In the genomic region with DNA sequence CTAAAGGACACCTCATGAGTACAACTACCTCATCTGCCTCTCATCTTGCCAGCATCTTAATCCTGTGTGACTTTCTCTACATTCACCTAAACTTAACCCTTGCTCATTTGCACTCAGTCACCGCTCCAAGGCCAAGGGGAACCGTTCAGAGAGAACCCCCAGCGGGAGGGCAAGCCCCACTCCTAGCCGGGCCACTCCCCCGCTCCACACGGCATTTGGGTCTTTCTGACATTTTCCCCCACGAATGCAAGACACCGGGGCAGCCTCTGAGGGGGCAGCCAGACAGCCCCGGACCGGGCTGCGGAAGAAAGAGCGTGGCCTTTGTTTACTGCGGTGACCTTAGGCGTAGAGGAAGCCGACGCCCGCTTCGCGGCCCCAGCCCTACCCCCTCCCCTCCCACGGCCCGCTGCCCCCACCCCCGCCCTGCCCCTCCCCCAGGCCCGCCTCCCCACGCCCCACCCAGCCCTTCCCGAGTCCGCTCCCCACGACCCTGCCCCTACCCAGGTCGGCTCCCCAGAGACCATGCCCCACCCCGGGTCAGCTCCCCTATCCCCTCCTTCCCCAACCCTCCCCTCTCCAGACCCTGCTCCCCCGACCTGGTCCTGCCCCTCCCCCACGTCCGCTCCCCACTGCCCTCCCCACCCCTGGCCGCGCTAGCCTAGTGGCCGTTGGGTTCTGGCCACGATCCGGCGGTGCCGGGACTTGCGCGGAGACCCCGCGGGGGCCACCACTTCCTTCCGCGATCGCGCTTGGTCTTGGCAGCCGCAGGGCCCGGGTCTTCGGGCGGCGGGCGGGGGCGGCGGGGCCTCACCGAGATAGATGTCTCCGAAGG, we compare ENCODE assay signal across 8 cellular contexts. TPM values are rescaled to one million over a fixed set of nuclear protein-coding genes. Genes with fewer than 3 reads are reported as not detected.
DNase-seq lines count a peak whose midpoint lies in the region; ATAC-seq, FAIRE-seq and TF ChIP-seq lines count a peak whose summit lies in the region.

No MANE protein-coding gene starts in this region.

- H3K27ac ChIP-seq in HUES48 (ENCODE audit: low read depth, low read length), result peak overlapping the region; percentile 97
- H3K27ac ChIP-seq in tibial nerve, result peak overlapping the region; percentile 94 to 100 (median 99)

- peak overlapping the region; percentile 88 for H3K4me3 Mint-ChIP-seq in activated CD4-positive, alpha-beta T cell treated with anti-CD3 and anti-CD28 coated beads, Interleukin-2, amount 10 ng/mL, durations not matched to agents 24 days and 14 days

- TF ChIP-seq CTCF in tibial nerve (IDR thresholded peaks at IDR 0.05), result no peak

- H3K27me3 Mint-ChIP-seq in activated CD4-positive, alpha-beta T cell treated with anti-CD3 and anti-CD28 coated beads, Interleukin-2, amount 10 ng/mL, durations not matched to agents 24 days and 14 days, result no peaks in the 10 kb centered on the region

- peaks cover 43% of the 10 kb centered on the region for H3K36me3 Mint-ChIP-seq in activated CD4-positive, alpha-beta T cell treated with anti-CD3 and anti-CD28 coated beads, Interleukin-2, amount 10 ng/mL, durations not matched to agents 24 days and 14 days (ENCODE audit: low read depth)

- FAIRE-seq in GM12892 (lab: Jason Lieb, UNC), result no peak

- 1 to 4% methylated on average over 9 to 28 of the region's 57 CpGs for WGBS in tibial nerve, 2 donors

- TF ChIP-seq POLR2A in GM12892 (IDR thresholded peaks at IDR 0.05; ENCODE audit: low read depth, low read length) (peak; percentile 56), tibial nerve (IDR thresholded peaks at IDR 0.05) (no peak)

- no peak for TF ChIP-seq EP300 in tibial nerve (IDR thresholded peaks at IDR 0.05)

- ATAC-seq in GM18498 (IDR thresholded peaks at IDR 0.05; ENCODE audit: unreplicated experiment), result no peak

- H3K27ac Mint-ChIP-seq in activated CD4-positive, alpha-beta T cell treated with anti-CD3 and anti-CD28 coated beads, Interleukin-2, amount 10 ng/mL, durations not matched to agents 24 days and 14 days, result peak overlapping the region; percentile 100

- peaks cover 38% of the 10 kb centered on the region for H3K36me3 ChIP-seq in HUES48 (ENCODE audit: control insufficient read depth, insufficient read depth, low read length)
- no peaks in the 10 kb centered on the region for H3K36me3 ChIP-seq in endocrine pancreas (ENCODE audit: control insufficient read depth, insufficient read depth, low read length)
- H3K36me3 ChIP-seq in mucosa of stomach (ENCODE audit: control insufficient read depth, insufficient read depth, low read length), result peaks cover 6% of the 10 kb centered on the region
- H3K36me3 ChIP-seq in tibial nerve, result peaks cover 0 to 32% (median 10%) of the 10 kb centered on the region in 3 donors

- peaks cover 40% of the 10 kb centered on the region for H3K4me1 Mint-ChIP-seq in activated CD4-positive, alpha-beta T cell treated with anti-CD3 and anti-CD28 coated beads, Interleukin-2, amount 10 ng/mL, durations not matched to agents 24 days and 14 days

- DNase-seq in GM12892 (ENCODE audit: insufficient read length) (peak; percentile 59), tibial nerve (ENCODE audit: low spot score in 2 of 2) (peak in 1 of 2 donors; percentile 41), middle frontal gyrus (ENCODE audit: extremely low spot score, low spot score) (no peak)
- DNase-seq in activated CD4-positive, alpha-beta T cell treated with anti-CD3 and anti-CD28 coated beads, Interleukin-2, amount 10 ng/mL, durations not matched to agents 24 days and 14 days, result peak; percentile 83

- no peaks in the 10 kb centered on the region for H3K27me3 ChIP-seq in HUES48 (ENCODE audit: control insufficient read depth, insufficient read depth, low read length)
- H3K27me3 ChIP-seq in endocrine pancreas (ENCODE audit: control insufficient read depth, insufficient read depth, low read length), result no peaks in the 10 kb centered on the region
- no peaks in the 10 kb centered on the region for H3K27me3 ChIP-seq in mucosa of stomach (ENCODE audit: control insufficient read depth, insufficient read depth, low read length)
- H3K27me3 ChIP-seq in tibial nerve, result no peaks in the 10 kb centered on the region

- H3K9me3 Mint-ChIP-seq in activated CD4-positive, alpha-beta T cell treated with anti-CD3 and anti-CD28 coated beads, Interleukin-2, amount 10 ng/mL, durations not matched to agents 24 days and 14 days, result no peaks in the 10 kb centered on the region

- H3K4me3 ChIP-seq in HUES48 (ENCODE audit: low read depth, low read length), result peak overlapping the region; percentile 95
- H3K4me3 ChIP-seq in endocrine pancreas (ENCODE audit: control insufficient read depth, insufficient read depth, low read length), result peak overlapping the region; percentile 54
- no peak overlapping the region for H3K4me3 ChIP-seq in mucosa of stomach (ENCODE audit: low read length)
- H3K4me3 ChIP-seq in tibial nerve, result peak overlapping the region; percentile 80 to 98 (median 88)

- H3K4me1 ChIP-seq in HUES48 (ENCODE audit: control insufficient read depth, insufficient read depth, low read length), result peaks cover 23% of the 10 kb centered on the region
- H3K4me1 ChIP-seq in endocrine pancreas (ENCODE audit: control insufficient read depth, insufficient read depth, low read length), result peaks cover 4% of the 10 kb centered on the region
- peaks cover 56% of the 10 kb centered on the region for H3K4me1 ChIP-seq in mucosa of stomach (ENCODE audit: control insufficient read depth, insufficient read depth, low read length)
- H3K4me1 ChIP-seq in tibial nerve, result peaks cover 0 to 65% (median 49%) of the 10 kb centered on the region in 4 donors

- H3K9ac ChIP-seq in HUES48 (ENCODE audit: low read depth, low read length) (peak overlapping the region; percentile 86), endocrine pancreas (ENCODE audit: control insufficient read depth, insufficient read depth, low read length) (peak overlapping the region; percentile 42), mucosa of stomach (ENCODE audit: low read length) (peak overlapping the region; percentile 87)

- intact Hi-C loops in activated CD4-positive, alpha-beta T cell treated with anti-CD3 and anti-CD28 coated beads, Interleukin-2, amount 10 ng/mL, durations not matched to agents 24 days and 14 days (cut with micrococcal nuclease), result loop anchor here (1.0 to 5.0 kb wide), 3 partner anchors 20 to 49 kb away; no protein-coding TSS in a partner anchor

- H3K9me3 ChIP-seq in HUES48 (ENCODE audit: control insufficient read depth, insufficient read depth, low read length) (no peaks in the 10 kb centered on the region), endocrine pancreas (ENCODE audit: control insufficient read depth, low read length) (no peaks in the 10 kb centered on the region), mucosa of stomach (ENCODE audit: control insufficient read depth, low read length) (no peaks in the 10 kb centered on the region), tibial nerve (no peaks in the 10 kb centered on the region)

RNA-seq across cellular contexts. Expression of a gene that starts 0.8 kb away (rescaled TPM):
- 52.3 TPM for polyA plus RNA-seq in GM12892 (2012; ENCODE audit: missing spikeins)
- total RNA-seq in activated CD4-positive, alpha-beta T cell treated with anti-CD3 and anti-CD28 coated beads, Interleukin-2, amount 10 ng/mL, durations not matched to agents 24 days and 14 days, result 137 and 146 TPM in 2 replicates
- total RNA-seq in tibial nerve, result 100 to 1,000 TPM in 3 of 4 donors, 10 to 100 TPM in 1; 93.9 to 160 (median 124) TPM

RNA-seq across cellular contexts. Expression of a gene that starts 43.9 kb away (rescaled TPM):
- polyA plus RNA-seq in GM12892 (2012; ENCODE audit: missing spikeins), result 56.1 TPM
- total RNA-seq in activated CD4-positive, alpha-beta T cell treated with anti-CD3 and anti-CD28 coated beads, Interleukin-2, amount 10 ng/mL, durations not matched to agents 24 days and 14 days, result 162 and 171 TPM in 2 replicates
- 10 to 100 TPM; 10.5 to 36.0 (median 21.4) TPM for total RNA-seq in tibial nerve

RNA-seq across cellular contexts. Expression of a gene that starts 44.7 kb away (rescaled TPM):
- not detected for polyA plus RNA-seq in GM12892 (2012; ENCODE audit: missing spikeins)
- 413 and 415 TPM in 2 replicates for total RNA-seq in activated CD4-positive, alpha-beta T cell treated with anti-CD3 and anti-CD28 coated beads, Interleukin-2, amount 10 ng/mL, durations not matched to agents 24 days and 14 days
- under 1 TPM in 2 of 4 donors, not detected in 2; 0.63 to 0.90 TPM for total RNA-seq in tibial nerve

Comparison
In these comparisons a context has a peak if more than half of its experiments do, and no peak if none do; other contexts are left out.
1. RNA of a gene that starts 44.7 kb away (total RNA-seq): 413 to 415 TPM in activated CD4-positive, alpha-beta T cell treated with anti-CD3 and anti-CD28 coated beads, Interleukin-2, amount 10 ng/mL, durations not matched to agents 24 days and 14 days; 0.63 to 0.90 TPM in tibial nerve; every median in the first group is over 100 times any median in the second.
2. Peak in every context shown above with its lines, with median percentiles within 50 percentile points of each other: H3K9ac ChIP-seq.